1 cellular context compared by ENCODE assay signal in the genomic region with DNA sequence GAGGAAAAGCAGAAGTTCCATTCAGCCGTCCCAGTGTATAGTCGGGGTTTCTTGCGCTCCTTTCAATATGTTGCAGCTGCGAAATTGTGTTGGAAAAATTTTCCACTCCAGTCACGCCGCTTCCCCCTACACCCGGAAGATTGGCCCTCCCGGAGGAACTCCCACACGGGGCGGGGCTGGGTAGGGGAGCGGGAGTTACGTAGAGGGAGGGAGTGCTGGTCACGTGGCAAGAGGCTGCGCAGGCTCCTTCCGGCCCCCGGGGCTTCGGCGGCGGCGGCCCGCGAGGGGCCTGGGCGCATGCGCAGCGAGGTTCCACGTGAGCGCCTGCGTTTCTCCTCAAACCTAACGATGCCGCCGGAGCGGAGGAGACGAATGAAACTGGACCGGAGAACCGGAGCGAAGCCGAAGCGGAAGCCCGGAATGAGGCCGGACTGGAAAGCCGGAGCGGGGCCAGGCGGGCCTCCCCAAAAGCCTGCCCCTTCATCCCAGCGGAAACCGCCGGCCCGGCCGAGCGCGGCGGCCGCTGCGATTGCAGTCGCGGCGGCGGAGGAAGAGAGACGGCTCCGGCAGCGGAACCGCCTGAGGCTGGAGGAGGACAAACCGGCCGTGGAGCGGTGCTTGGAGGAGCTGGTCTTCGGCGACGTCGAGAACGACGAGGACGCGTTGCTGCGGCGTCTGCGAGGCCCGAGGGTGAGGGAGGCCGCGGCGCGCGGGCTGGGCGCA.
TF ChIP-seq lines count a peak whose summit lies in the region.

Gene UTP18 (plus strand): TSS at position 310 of the 723 bp plus-strand sequence. CDS start 39 bp downstream, at position 349.

TF ChIP-seq in HEK293, 187 proteins besides CTCF, POLR2A, EP300 and RAD21 (continued from another document and continues in another):
- TF ChIP-seq HIC1 (tag by site-specific recombination; IDR thresholded peaks at IDR 0.05), result no peak
- no peak for TF ChIP-seq ZIC2 (tag by site-specific recombination; IDR thresholded peaks at IDR 0.05)
- peak; percentile 96 for TF ChIP-seq SP3 (tag by site-specific recombination; IDR thresholded peaks at IDR 0.05)
- no peak for TF ChIP-seq AEBP2 (tag by site-specific recombination; IDR thresholded peaks at IDR 0.05; ENCODE audit: borderline replicate concordance)
- no peak for TF ChIP-seq ZFP3 (tag by site-specific recombination; IDR thresholded peaks at IDR 0.05; ENCODE audit: low read depth)
- no peak for TF ChIP-seq SALL2 (tag by site-specific recombination; IDR thresholded peaks at IDR 0.05; ENCODE audit: borderline replicate concordance)
- TF ChIP-seq, protein P1, sequence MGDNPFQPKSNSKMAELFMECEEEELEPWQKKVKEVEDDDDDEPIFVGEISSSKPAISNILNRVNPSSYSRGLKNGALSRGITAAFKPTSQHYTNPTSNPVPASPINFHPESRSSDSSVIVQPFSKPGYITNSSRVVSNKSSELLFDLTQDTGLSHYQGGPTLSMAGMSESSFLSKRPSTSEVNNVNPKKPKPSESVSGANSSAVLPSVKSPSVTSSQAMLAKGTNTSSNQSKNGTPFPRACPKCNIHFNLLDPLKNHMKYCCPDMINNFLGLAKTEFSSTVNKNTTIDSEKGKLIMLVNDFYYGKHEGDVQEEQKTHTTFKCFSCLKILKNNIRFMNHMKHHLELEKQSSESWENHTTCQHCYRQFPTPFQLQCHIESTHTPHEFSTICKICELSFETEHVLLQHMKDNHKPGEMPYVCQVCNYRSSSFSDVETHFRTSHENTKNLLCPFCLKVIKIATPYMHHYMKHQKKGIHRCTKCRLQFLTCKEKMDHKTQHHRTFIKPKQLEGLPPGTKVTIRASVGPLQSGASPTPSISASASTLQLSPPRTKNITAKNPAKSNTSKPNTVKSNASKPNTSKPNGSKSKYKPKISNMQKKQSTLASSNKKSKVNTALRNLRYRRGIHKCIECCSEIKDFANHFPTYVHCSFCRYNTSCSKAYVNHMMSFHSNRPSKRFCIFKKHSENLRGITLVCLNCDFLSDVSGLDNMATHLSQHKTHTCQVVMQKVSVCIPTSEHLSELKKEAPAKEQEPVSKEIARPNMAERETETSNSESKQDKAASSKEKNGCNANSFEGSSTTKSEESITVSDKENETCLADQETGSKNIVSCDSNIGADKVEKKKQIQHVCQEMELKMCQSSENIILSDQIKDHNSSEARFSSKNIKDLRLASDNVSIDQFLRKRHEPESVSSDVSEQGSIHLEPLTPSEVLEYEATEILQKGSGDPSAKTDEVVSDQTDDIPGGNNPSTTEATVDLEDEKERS (tag by site-specific recombination; IDR thresholded peaks at IDR 0.05), result no peak
- TF ChIP-seq BCL6B (tag by site-specific recombination; IDR thresholded peaks at IDR 0.05), result no peak
- no peak for TF ChIP-seq ZNF658 (tag by site-specific recombination; IDR thresholded peaks at IDR 0.05)
- TF ChIP-seq MZF1 (tag by site-specific recombination; IDR thresholded peaks at IDR 0.05; ENCODE audit: borderline replicate concordance), result no peak
- peak; percentile 82 for TF ChIP-seq ZEB2 (tag by site-specific recombination; IDR thresholded peaks at IDR 0.05)
- TF ChIP-seq ZNF16 (tag by site-specific recombination; IDR thresholded peaks at IDR 0.05; ENCODE audit: low read depth), result no peak
- no peak for TF ChIP-seq MYNN (tag by site-specific recombination; IDR thresholded peaks at IDR 0.05; ENCODE audit: borderline replicate concordance)
- peak; percentile 44; the same call in 1 of the 2 replicates for TF ChIP-seq ZNF518A (tag by site-specific recombination; conservative IDR thresholded peaks at IDR 0.05; ENCODE audit: low read depth)
- no peak for TF ChIP-seq ZNF140 (tag by site-specific recombination; IDR thresholded peaks at IDR 0.05)
- TF ChIP-seq, protein P2, sequence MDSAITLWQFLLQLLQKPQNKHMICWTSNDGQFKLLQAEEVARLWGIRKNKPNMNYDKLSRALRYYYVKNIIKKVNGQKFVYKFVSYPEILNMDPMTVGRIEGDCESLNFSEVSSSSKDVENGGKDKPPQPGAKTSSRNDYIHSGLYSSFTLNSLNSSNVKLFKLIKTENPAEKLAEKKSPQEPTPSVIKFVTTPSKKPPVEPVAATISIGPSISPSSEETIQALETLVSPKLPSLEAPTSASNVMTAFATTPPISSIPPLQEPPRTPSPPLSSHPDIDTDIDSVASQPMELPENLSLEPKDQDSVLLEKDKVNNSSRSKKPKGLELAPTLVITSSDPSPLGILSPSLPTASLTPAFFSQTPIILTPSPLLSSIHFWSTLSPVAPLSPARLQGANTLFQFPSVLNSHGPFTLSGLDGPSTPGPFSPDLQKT (IDR thresholded peaks at IDR 0.05; ENCODE audit: borderline replicate concordance, low read depth, low read length), result no peak; the same call in 1 of the 2 replicates
- TF ChIP-seq, protein P3, sequence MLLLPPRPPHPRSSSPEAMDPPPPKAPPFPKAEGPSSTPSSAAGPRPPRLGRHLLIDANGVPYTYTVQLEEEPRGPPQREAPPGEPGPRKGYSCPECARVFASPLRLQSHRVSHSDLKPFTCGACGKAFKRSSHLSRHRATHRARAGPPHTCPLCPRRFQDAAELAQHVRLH (tag by site-specific recombination; IDR thresholded peaks at IDR 0.05), result peak; percentile 96
- TF ChIP-seq OSR2 (tag by site-specific recombination; IDR thresholded peaks at IDR 0.05), result 0 out of 2 replicates have a peak, but pooled peaks have one; percentile 10
- peak; percentile 100 for TF ChIP-seq PRDM10 (tag by site-specific recombination; IDR thresholded peaks at IDR 0.05)
- no peak for TF ChIP-seq ZNF433 (tag by site-specific recombination; IDR thresholded peaks at IDR 0.05; ENCODE audit: low read depth)
- no peak for TF ChIP-seq ZSCAN16 (tag by site-specific recombination; IDR thresholded peaks at IDR 0.05)
- TF ChIP-seq, protein P4, sequence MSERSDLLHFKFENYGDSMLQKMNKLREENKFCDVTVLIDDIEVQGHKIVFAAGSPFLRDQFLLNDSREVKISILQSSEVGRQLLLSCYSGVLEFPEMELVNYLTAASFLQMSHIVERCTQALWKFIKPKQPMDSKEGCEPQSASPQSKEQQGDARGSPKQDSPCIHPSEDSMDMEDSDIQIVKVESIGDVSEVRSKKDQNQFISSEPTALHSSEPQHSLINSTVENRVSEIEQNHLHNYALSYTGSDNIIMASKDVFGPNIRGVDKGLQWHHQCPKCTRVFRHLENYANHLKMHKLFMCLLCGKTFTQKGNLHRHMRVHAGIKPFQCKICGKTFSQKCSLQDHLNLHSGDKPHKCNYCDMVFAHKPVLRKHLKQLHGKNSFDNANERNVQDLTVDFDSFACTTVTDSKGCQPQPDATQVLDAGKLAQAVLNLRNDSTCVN (tag by site-specific recombination; optimal IDR thresholded peaks at IDR 0.05), result peak; percentile 90
- TF ChIP-seq ZBTB21 (tag by site-specific recombination; IDR thresholded peaks at IDR 0.05), result peak; percentile 71; the same call in 1 of the 2 replicates
- TF ChIP-seq ZNF112 (tag by site-specific recombination; IDR thresholded peaks at IDR 0.05), result no peak
- TF ChIP-seq ZNF292 (tag by site-specific recombination; IDR thresholded peaks at IDR 0.05; ENCODE audit: borderline replicate concordance, low read depth), result no peak
- no peak for TF ChIP-seq ZBTB20 (tag by site-specific recombination; IDR thresholded peaks at IDR 0.05)
- TF ChIP-seq ZNF561 (tag by site-specific recombination; IDR thresholded peaks at IDR 0.05; ENCODE audit: borderline replicate concordance), result peak; percentile 80
- no peak for TF ChIP-seq ZNF157 (tag by site-specific recombination; IDR thresholded peaks at IDR 0.05)
- peak; percentile 64 for TF ChIP-seq ZNF76 (tag by site-specific recombination; IDR thresholded peaks at IDR 0.05; ENCODE audit: borderline replicate concordance, low read depth)
- TF ChIP-seq ZNF248 (tag by site-specific recombination; IDR thresholded peaks at IDR 0.05), result no peak
